Comparison of ENCODE assay signal across 16 cellular contexts in genomic region chr5:140637722-140638473, GRCh38. TPM values are rescaled to one million over a fixed set of nuclear protein-coding genes. Genes with fewer than 3 reads are reported as not detected.
DNase-seq lines count a peak whose midpoint lies in the region; ATAC-seq, FAIRE-seq and TF ChIP-seq lines count a peak whose summit lies in the region.
"Had no signal": no experiment of that assay in that cellular context is flagged by ENCODE, and none has a peak within 500 bp of the region (broad histone marks: within the 10 kb centered on the region; RNA-seq: fewer than 3 reads in every experiment).

No MANE protein-coding gene starts in this region.

- H3K27me3 ChIP-seq in CD4-positive, CD25-positive, alpha-beta regulatory T cell (ENCODE audit: control insufficient read depth, insufficient read depth, low read length), result peaks cover 3% of the 10 kb centered on the region
- H3K27me3 ChIP-seq in GM23338 (ENCODE audit: insufficient read depth), result peaks cover 14% of the 10 kb centered on the region
- no peaks in the 10 kb centered on the region for H3K27me3 ChIP-seq in Peyer's patch
- no peaks in the 10 kb centered on the region for H3K27me3 ChIP-seq in SJCRH30

- no peaks in the 10 kb centered on the region for H3K9me3 ChIP-seq in CD4-positive, CD25-positive, alpha-beta regulatory T cell (ENCODE audit: control insufficient read depth in 2 of 2, low read length in 2 of 2)
- H3K9me3 ChIP-seq in Peyer's patch, result no peaks in the 10 kb centered on the region
- H3K9me3 ChIP-seq in SJCRH30 (replicated peaks), result no peaks in the 10 kb centered on the region

- H4K20me1 ChIP-seq in GM23338 (replicated peaks; ENCODE audit: insufficient read depth), result no peaks in the 10 kb centered on the region; the same call in 1 of the 2 replicates

- H3F3A ChIP-seq in GM23338 (replicated peaks; ENCODE audit: low read depth), result no peaks in the 10 kb centered on the region

- H3K27ac Mint-ChIP-seq in CD4-positive, CD25-positive, alpha-beta regulatory T cell, result peak overlapping the region; percentile 69 to 92 (median 80)
- H3K27ac Mint-ChIP-seq in GM23338 (no peak overlapping the region), natural killer cell (peak overlapping the region in 1 of 2 donors; percentile 95)
- no peak overlapping the region for H3K27ac Mint-ChIP-seq in activated naive CD8-positive, alpha-beta T cell

- H3K4me1 ChIP-seq in CD4-positive, CD25-positive, alpha-beta regulatory T cell (ENCODE audit: control insufficient read depth, insufficient read depth, low read length, poor library complexity, severe bottlenecking), result peaks cover 21% of the 10 kb centered on the region
- H3K4me1 ChIP-seq in GM23338 (ENCODE audit: insufficient read depth) (peaks cover 17% of the 10 kb centered on the region), Peyer's patch (peaks cover 0 to 20% (median 0%) of the 10 kb centered on the region in 4 donors), SJCRH30 (peaks cover 4% of the 10 kb centered on the region; the same call in 1 of the 2 replicates)

- no peak for DNase-seq in CD4-positive, CD25-positive, alpha-beta regulatory T cell
- DNase-seq in GM23338 (ENCODE audit: low spot score), result peak; percentile 23
- no peak for DNase-seq in natural killer cell
- DNase-seq in Peyer's patch, result no peak
- DNase-seq in SJCRH30, result no peak
- DNase-seq in RCC 7860 (ENCODE audit: low spot score), result no peak
- no peak for DNase-seq in NCI-H1105 treated with DMSO at 0.1 percent for 48 hours (lab: John Stamatoyannopoulos, UW)
- DNase-seq: C1 segment of cervical spinal cord, islet precursor cell, Karpas-422, NCI-H187 treated with DMSO at 0.1 percent for 48 hours, NCI-H748 treated with DMSO at 0.1 percent for 48 hours, SHP77 had no signal

- H3K27ac ChIP-seq in CD4-positive, CD25-positive, alpha-beta regulatory T cell (ENCODE audit: insufficient read depth, low read length, poor library complexity, severe bottlenecking), result no peak overlapping the region
- no peak overlapping the region for H3K27ac ChIP-seq in GM23338 (ENCODE audit: low read depth)
- H3K27ac ChIP-seq in Peyer's patch, result no peak overlapping the region
- H3K27ac ChIP-seq in SJCRH30, result no peak overlapping the region

- ATAC-seq in CD4-positive, CD25-positive, alpha-beta regulatory T cell (ENCODE audit: low read depth in 2 of 2), result no peak
- ATAC-seq in GM23338 (no peak), natural killer cell (no peak)

- TF ChIP-seq CTCF in GM23338 (conservative IDR thresholded peaks at IDR 0.05; ENCODE audit: low read depth in 2 of 2), result no peak
- no peak for TF ChIP-seq CTCF in natural killer cell (IDR thresholded peaks at IDR 0.05)
- TF ChIP-seq CTCF in Peyer's patch (IDR thresholded peaks at IDR 0.05), result no peak

- TF ChIP-seq POLR2A in Peyer's patch (IDR thresholded peaks at IDR 0.05), result no peak

- intact Hi-C loops in natural killer cell (cut with micrococcal nuclease), result loop anchor here (2.0 kb wide), 2 partner anchors 73 to 235 kb away; partner anchors contain the start of genes APBB3 and SLC35A4

- H3K4me1 Mint-ChIP-seq in CD4-positive, CD25-positive, alpha-beta regulatory T cell, result peaks cover 18 to 51% (median 33%) of the 10 kb centered on the region in 4 donors
- H3K4me1 Mint-ChIP-seq in GM23338 (peaks cover 11% of the 10 kb centered on the region), natural killer cell (peaks cover 21 to 40% of the 10 kb centered on the region in 2 donors)
- peaks cover 49% of the 10 kb centered on the region for H3K4me1 Mint-ChIP-seq in activated naive CD8-positive, alpha-beta T cell (ENCODE audit: low read depth)

- H3K36me3 Mint-ChIP-seq in CD4-positive, CD25-positive, alpha-beta regulatory T cell, result peaks cover 2% of the 10 kb centered on the region
- H3K36me3 Mint-ChIP-seq in GM23338 (ENCODE audit: low read depth) (peaks cover 17% of the 10 kb centered on the region), natural killer cell (no peaks in the 10 kb centered on the region)
- H3K36me3 Mint-ChIP-seq in activated naive CD8-positive, alpha-beta T cell, result no peaks in the 10 kb centered on the region

- H3K4me2 ChIP-seq in GM23338, result no peak overlapping the region

- peak overlapping the region; percentile 27 to 94 (median 67) for H3K4me3 Mint-ChIP-seq in CD4-positive, CD25-positive, alpha-beta regulatory T cell
- H3K4me3 Mint-ChIP-seq in GM23338 (peak overlapping the region; percentile 31; the same call in 1 of the 3 replicates), natural killer cell (peak overlapping the region; percentile 92)
- H3K4me3 Mint-ChIP-seq in activated naive CD8-positive, alpha-beta T cell, result peak overlapping the region; percentile 69

- FAIRE-seq in RCC 7860 (lab: Jason Lieb, UNC), result no peak
- FAIRE-seq: G401.6, H1 had no signal

- peaks cover 0 to 1% (median 0%) of the 10 kb centered on the region in 7 donors for H3K9me3 Mint-ChIP-seq in CD4-positive, CD25-positive, alpha-beta regulatory T cell
- H3K9me3 Mint-ChIP-seq in GM23338 (peaks cover 12% of the 10 kb centered on the region), natural killer cell (no peaks in the 10 kb centered on the region)
- no peaks in the 10 kb centered on the region for H3K9me3 Mint-ChIP-seq in activated naive CD8-positive, alpha-beta T cell (ENCODE audit: low read depth)

- H3K79me2 ChIP-seq in GM23338 (replicated peaks; ENCODE audit: insufficient read depth), result peaks cover 13% of the 10 kb centered on the region

- peaks cover 9% of the 10 kb centered on the region for H3K27me3 Mint-ChIP-seq in CD4-positive, CD25-positive, alpha-beta regulatory T cell
- peaks cover 17% of the 10 kb centered on the region for H3K27me3 Mint-ChIP-seq in GM23338 (ENCODE audit: insufficient read depth, low read depth, poor library complexity)
- no peaks in the 10 kb centered on the region for H3K27me3 Mint-ChIP-seq in activated naive CD8-positive, alpha-beta T cell
- H3K27me3 Mint-ChIP-seq in natural killer cell (ENCODE audit: low read depth in 2 of 2), result no peaks in the 10 kb centered on the region

- H3K9me2 ChIP-seq in GM23338 (ENCODE audit: insufficient read depth), result 0 out of 2 replicates have a peak, but pooled peaks cover 3% of the 10 kb centered on the region

- no peak overlapping the region for H3K4me3 ChIP-seq in CD4-positive, CD25-positive, alpha-beta regulatory T cell (ENCODE audit: low read depth, low read length)
- H3K4me3 ChIP-seq in GM23338, result no peak overlapping the region
- no peak overlapping the region for H3K4me3 ChIP-seq in Peyer's patch
- H3K4me3 ChIP-seq in SJCRH30, result no peak overlapping the region

- peak overlapping the region; percentile 60; the same call in 1 of the 2 replicates for H2AFZ ChIP-seq in GM23338

- H3K36me3 ChIP-seq in CD4-positive, CD25-positive, alpha-beta regulatory T cell (ENCODE audit: control insufficient read depth, insufficient read depth, low read length), result peaks cover 8% of the 10 kb centered on the region
- no peaks in the 10 kb centered on the region for H3K36me3 ChIP-seq in GM23338 (ENCODE audit: insufficient read depth)
- peaks cover 0 to 8% (median 0%) of the 10 kb centered on the region in 3 donors for H3K36me3 ChIP-seq in Peyer's patch
- H3K36me3 ChIP-seq in SJCRH30, result no peaks in the 10 kb centered on the region

TF ChIP-seq in GM23338, 12 proteins besides CTCF, POLR2A, EP300 and RAD21 (continues in another document):
- no peak for TF ChIP-seq CREB1 (CRISPR knock-in tag; IDR thresholded peaks at IDR 0.05; ENCODE audit: low read depth)

RNA-seq across cellular contexts. Expression of gene TMCO6, which starts 1.4 kb away (rescaled TPM):
- 22.6 TPM for total RNA-seq in CD4-positive, CD25-positive, alpha-beta regulatory T cell
- polyA plus RNA-seq in CD4-positive, CD25-positive, alpha-beta regulatory T cell, result 10 to 100 TPM; 17.0 to 24.1 (median 18.4) TPM
- total RNA-seq in GM23338 (2014; rRNA removed; shearing (Covaris generic)), result 19.9 and 37.4 TPM in 2 replicates
- 18.7 and 19.0 TPM in 2 replicates for polyA plus RNA-seq in GM23338 (2016; fragmentation: Nextera tagmentation; extraction: Ambion mirVana)
- total RNA-seq in natural killer cell, result 10 to 100 TPM; 17.9 to 19.5 (median 18.8) TPM
- total RNA-seq in Peyer's patch, result 10 to 100 TPM; 21.9 to 90.9 (median 42.2) TPM
- total RNA-seq in SJCRH30 (2014; rRNA removed; shearing (Covaris generic)), result 11.1 and 11.3 TPM in 2 replicates

RNA-seq across cellular contexts. Expression of gene CD14, which starts 4.9 kb away (rescaled TPM):
- not detected for total RNA-seq in CD4-positive, CD25-positive, alpha-beta regulatory T cell
- 1 to 10 TPM; 1.3 to 2.6 (median 2.1) TPM for polyA plus RNA-seq in CD4-positive, CD25-positive, alpha-beta regulatory T cell
- total RNA-seq in GM23338 (2014; rRNA removed; shearing (Covaris generic)), result not detected in 2 replicates
- polyA plus RNA-seq in GM23338 (2016; fragmentation: Nextera tagmentation; extraction: Ambion mirVana), result 0.17 TPM in 1 of 2 replicates, not detected in the other
- total RNA-seq in natural killer cell (10 to 100 TPM in 1 of 3 donors, 1 to 10 TPM in 2; 1.4 to 15.9 (median 7.0) TPM), Peyer's patch (10 to 100 TPM in 2 of 4 donors, 1 to 10 TPM in 2; 3.3 to 16.0 (median 7.4) TPM)
- total RNA-seq in SJCRH30 (2014; rRNA removed; shearing (Covaris generic)), result 0.18 and 0.38 TPM in 2 replicates
- total RNA-seq: H1 had no signal

RNA-seq across cellular contexts. Expression of gene NDUFA2, which starts 9.5 kb away (rescaled TPM):
- 42.6 TPM for total RNA-seq in CD4-positive, CD25-positive, alpha-beta regulatory T cell
- polyA plus RNA-seq in CD4-positive, CD25-positive, alpha-beta regulatory T cell, result 100 to 1,000 TPM; 165 to 208 (median 169) TPM
- total RNA-seq in GM23338 (2014; rRNA removed; shearing (Covaris generic)), result 48.8 and 55.7 TPM in 2 replicates
- 292 and 317 TPM in 2 replicates for polyA plus RNA-seq in GM23338 (2016; fragmentation: Nextera tagmentation; extraction: Ambion mirVana)
- total RNA-seq in natural killer cell (10 to 100 TPM; 41.0 to 48.3 (median 42.8) TPM), Peyer's patch (10 to 100 TPM; 51.2 to 90.2 (median 69.6) TPM)
- total RNA-seq in SJCRH30 (2014; rRNA removed; shearing (Covaris generic)), result 86.0 and 106 TPM in 2 replicates

RNA-seq across cellular contexts. Expression of gene IK, which starts 9.7 kb away (rescaled TPM):
- 170 TPM for total RNA-seq in CD4-positive, CD25-positive, alpha-beta regulatory T cell
- polyA plus RNA-seq in CD4-positive, CD25-positive, alpha-beta regulatory T cell, result 100 to 1,000 TPM; 136 to 197 (median 184) TPM
- total RNA-seq in GM23338 (2014; rRNA removed; shearing (Covaris generic)), result 58.9 and 77.3 TPM in 2 replicates
- polyA plus RNA-seq in GM23338 (2016; fragmentation: Nextera tagmentation; extraction: Ambion mirVana), result 116 and 128 TPM in 2 replicates
- 100 to 1,000 TPM; 144 to 204 (median 148) TPM for total RNA-seq in natural killer cell
- total RNA-seq in Peyer's patch, result 100 to 1,000 TPM in 1 of 4 donors, 10 to 100 TPM in 3; 40.5 to 167 (median 82.8) TPM
- 94.5 and 100 TPM in 2 replicates for total RNA-seq in SJCRH30 (2014; rRNA removed; shearing (Covaris generic))

RNA-seq across cellular contexts. Expression of gene WDR55, which starts 26.8 kb away (rescaled TPM):
- 47.5 TPM for total RNA-seq in CD4-positive, CD25-positive, alpha-beta regulatory T cell
- polyA plus RNA-seq in CD4-positive, CD25-positive, alpha-beta regulatory T cell, result 10 to 100 TPM; 17.6 to 25.3 (median 19.9) TPM
- total RNA-seq in GM23338 (2014; rRNA removed; shearing (Covaris generic)), result 18.0 and 22.7 TPM in 2 replicates
- 9.3 and 9.6 TPM in 2 replicates for polyA plus RNA-seq in GM23338 (2016; fragmentation: Nextera tagmentation; extraction: Ambion mirVana)
- total RNA-seq in natural killer cell (10 to 100 TPM; 42.3 to 45.1 (median 43.3) TPM), Peyer's patch (10 to 100 TPM; 31.3 to 66.8 (median 39.7) TPM)
- 15.5 and 17.9 TPM in 2 replicates for total RNA-seq in SJCRH30 (2014; rRNA removed; shearing (Covaris generic))

Comparison
In these comparisons a context has a peak if more than half of its experiments do, and no peak if none do; other contexts are left out.
1. H3K27ac Mint-ChIP-seq: peak in CD4-positive, CD25-positive, alpha-beta regulatory T cell (3 of 3); none in GM23338 (single experiment) and activated naive CD8-positive, alpha-beta T cell (single experiment).
2. H3K4me3 Mint-ChIP-seq: peak in every context shown above with its lines; median percentile 92 in natural killer cell; 69 in activated naive CD8-positive, alpha-beta T cell; 67 in CD4-positive, CD25-positive, alpha-beta regulatory T cell; 31 in GM23338.